24 cellular contexts compared by ENCODE assay signal in genomic region chr17:77618173-77618572, GRCh38.
DNase-seq lines count a peak whose midpoint lies in the region; ATAC-seq, FAIRE-seq and TF ChIP-seq lines count a peak whose summit lies in the region.
"Had no signal": no experiment of that assay in that cellular context is flagged by ENCODE, and none has a peak within 500 bp of the region (broad histone marks: within the 10 kb centered on the region; RNA-seq: fewer than 3 reads in every experiment).

No MANE protein-coding gene starts in this region.

- H3K79me2 ChIP-seq in Loucy (ENCODE audit: insufficient read depth, low read length) (no peaks in the 10 kb centered on the region), astrocyte (ENCODE audit: insufficient read depth, low read length) (no peaks in the 10 kb centered on the region)

- POLR2A ChIA-PET in CD8-positive, alpha-beta T cell (lab: Charles Lee) = interaction anchor here (1.1 to 1.7 kb wide), 2 partner anchors 27 to 49 kb away, joined by 3 to 4 read pairs; no protein-coding TSS in a partner anchor

- H4K20me1 ChIP-seq in Loucy (ENCODE audit: insufficient read depth, low read length, poor library complexity, severe bottlenecking) = no peaks in the 10 kb centered on the region
- H4K20me1 ChIP-seq in astrocyte (ENCODE audit: insufficient read depth, low read length) = no peaks in the 10 kb centered on the region

- H3K4me3 ChIP-seq in CD8-positive, alpha-beta T cell (ENCODE audit: low read depth, low read length) = no peak overlapping the region
- peak overlapping the region; percentile 41 for H3K4me3 ChIP-seq in Loucy (ENCODE audit: low read length, poor library complexity, severe bottlenecking)
- H3K4me3 ChIP-seq in astrocyte (ENCODE audit: insufficient read depth, low read depth, low read length) = no peak overlapping the region
- no peak overlapping the region for H3K4me3 ChIP-seq in neuronal stem cell (ENCODE audit: low read length in 2 of 2)
- no peak overlapping the region for H3K4me3 ChIP-seq in colonic mucosa
- H3K4me3 ChIP-seq: cardiac muscle cell, MG63 had no signal

- H3K4me1 ChIP-seq in CD8-positive, alpha-beta T cell (ENCODE audit: insufficient read depth, low read length) = peaks cover 17% of the 10 kb centered on the region
- H3K4me1 ChIP-seq in Loucy (ENCODE audit: insufficient read depth, low read length, poor library complexity, severe bottlenecking) (peaks cover 24% of the 10 kb centered on the region), astrocyte (ENCODE audit: insufficient read depth, low read length) (peaks cover 21% of the 10 kb centered on the region), neuronal stem cell (ENCODE audit: control insufficient read depth in 2 of 2, insufficient read depth in 1 of 2, low read depth in 1 of 2, low read length in 2 of 2) (peaks cover 0 to 5% of the 10 kb centered on the region in 2 donors), colonic mucosa (no peaks in the 10 kb centered on the region)

- peak overlapping the region; percentile 16; the same call in 1 of the 2 replicates for H2AFZ ChIP-seq in Loucy (ENCODE audit: low read length)
- H2AFZ ChIP-seq in astrocyte (ENCODE audit: low read depth, low read length) = no peak overlapping the region
- H2AFZ ChIP-seq in neuronal stem cell (ENCODE audit: low read length) = peak overlapping the region; percentile 35

- peak overlapping the region; percentile 61 for H3K4me3 Mint-ChIP-seq in CD8-positive, alpha-beta T cell
- H3K4me3 Mint-ChIP-seq in astrocyte (ENCODE audit: unreplicated experiment) = no peak overlapping the region
- H3K4me3 Mint-ChIP-seq: dendritic cell treated with granulocyte-macrophage colony-stimulating factor and Interleukin-4, amounts not matched to agents 40 ng/mL and 50 ng/mL, for 4 days; H9; memory B cell; T-helper 17 cell; type B pancreatic cell had no signal

- FAIRE-seq in astrocyte (lab: Jason Lieb, UNC) = no peak

- no peaks in the 10 kb centered on the region for H3K27me3 ChIP-seq in CD8-positive, alpha-beta T cell (ENCODE audit: insufficient read depth, low read length)
- H3K27me3 ChIP-seq in Loucy (ENCODE audit: insufficient read depth, low read length, poor library complexity, severe bottlenecking) (no peaks in the 10 kb centered on the region), astrocyte (ENCODE audit: insufficient read depth, low read length) (peaks cover 3% of the 10 kb centered on the region), neuronal stem cell (ENCODE audit: control insufficient read depth in 3 of 3, insufficient read depth in 3 of 3, low read depth in 1 of 3, low read length in 3 of 3) (peaks cover 0 to 4% (median 0%) of the 10 kb centered on the region in 3 experiments), colonic mucosa (no peaks in the 10 kb centered on the region)
- H3K27me3 ChIP-seq: cardiac muscle cell, MG63 had no signal

- H3K27ac ChIP-seq in CD8-positive, alpha-beta T cell (ENCODE audit: low read depth, low read length) = no peak overlapping the region
- H3K27ac ChIP-seq in astrocyte (ENCODE audit: low read depth, low read length) = no peak overlapping the region
- H3K27ac ChIP-seq in neuronal stem cell (replicated peaks; ENCODE audit: low read length) = no peak overlapping the region
- H3K27ac ChIP-seq in colonic mucosa = no peak overlapping the region
- H3K27ac ChIP-seq in caudate nucleus (ENCODE audit: low read depth, low read length) = no peak overlapping the region
- H3K27ac ChIP-seq: cardiac muscle cell had no signal

- WGBS in neuronal stem cell (ENCODE audit: extremely low coverage in 2 of 2, insufficient read length in 2 of 2, insufficient replicate concordance in 1 of 2), 2 donors = no CpG with 5 or more reads among the region's 7 CpGs

- no peak overlapping the region for H3K4ac ChIP-seq in neuronal stem cell (ENCODE audit: low read length)

- H4K91ac ChIP-seq in neuronal stem cell (ENCODE audit: low read depth, low read length, poor library complexity) = no peak overlapping the region

- peak; percentile 92 for ATAC-seq in CD8-positive, alpha-beta T cell
- ATAC-seq: left lobe of liver, T-helper 17 cell had no signal

- H2BK15ac ChIP-seq in neuronal stem cell (ENCODE audit: low read length) = no peak overlapping the region

- intact Hi-C loops in CD8-positive, alpha-beta T cell (cut with DNase I, micrococcal nuclease) = no loop called here
- intact Hi-C loops in colonic mucosa (cut with DNase I) = no loop called here

- no peaks in the 10 kb centered on the region for H3K9me3 Mint-ChIP-seq in CD8-positive, alpha-beta T cell
- peaks cover 13% of the 10 kb centered on the region for H3K9me3 Mint-ChIP-seq in astrocyte (ENCODE audit: unreplicated experiment)
- H3K9me3 Mint-ChIP-seq: memory B cell had no signal

- no peak overlapping the region for H3K23ac ChIP-seq in neuronal stem cell (ENCODE audit: low read depth, low read length, poor library complexity)

- H2BK12ac ChIP-seq in neuronal stem cell (ENCODE audit: low read length) = no peak overlapping the region

- peak overlapping the region; percentile 76 for H3K27ac Mint-ChIP-seq in CD8-positive, alpha-beta T cell
- peak overlapping the region; percentile 93 for H3K27ac Mint-ChIP-seq in astrocyte (ENCODE audit: unreplicated experiment)
- H3K27ac Mint-ChIP-seq: dendritic cell treated with granulocyte-macrophage colony-stimulating factor and Interleukin-4, amounts not matched to agents 40 ng/mL and 50 ng/mL, for 4 days; H9; IgD-negative memory B cell; memory B cell; type B pancreatic cell had no signal

- H2AK5ac ChIP-seq in neuronal stem cell (ENCODE audit: low read depth, low read length) = no peak overlapping the region

- no peaks in the 10 kb centered on the region for H3K36me3 ChIP-seq in CD8-positive, alpha-beta T cell (ENCODE audit: insufficient read depth, low read length)
- no peaks in the 10 kb centered on the region for H3K36me3 ChIP-seq in Loucy (ENCODE audit: insufficient read depth, low read length)
- no peaks in the 10 kb centered on the region for H3K36me3 ChIP-seq in astrocyte (ENCODE audit: insufficient read depth, low read length)
- no peaks in the 10 kb centered on the region for H3K36me3 ChIP-seq in neuronal stem cell (replicated peaks in 1 of 2; ENCODE audit: control insufficient read depth in 2 of 2, insufficient read depth in 2 of 2, low read length in 2 of 2)
- H3K36me3 ChIP-seq in colonic mucosa = no peaks in the 10 kb centered on the region
- H3K36me3 ChIP-seq: cardiac muscle cell, MG63 had no signal

- H3K9me3 ChIP-seq in CD8-positive, alpha-beta T cell (ENCODE audit: low read length) = no peaks in the 10 kb centered on the region
- H3K9me3 ChIP-seq in Loucy (ENCODE audit: insufficient read depth, low read depth, low read length) (peaks cover 13% of the 10 kb centered on the region; the same call in 1 of the 2 replicates), astrocyte (ENCODE audit: insufficient read depth, low read depth, low read length) (no peaks in the 10 kb centered on the region), neuronal stem cell (replicated peaks in 1 of 2; ENCODE audit: control insufficient read depth in 2 of 2, insufficient read depth in 1 of 2, low read depth in 1 of 2, low read length in 2 of 2) (peaks cover 0 to 3% of the 10 kb centered on the region in 2 donors), colonic mucosa (no peaks in the 10 kb centered on the region)

- TF ChIP-seq CTCF in CD8-positive, alpha-beta T cell (IDR thresholded peaks at IDR 0.05) = no peak
- TF ChIP-seq CTCF in Loucy (conservative IDR thresholded peaks at IDR 0.05; ENCODE audit: low read length) (no peak), astrocyte (IDR thresholded peaks at IDR 0.05; ENCODE audit: insufficient read depth, low read depth, low read length) (no peak), colonic mucosa (IDR thresholded peaks at IDR 0.05) (no peak)

- no peak overlapping the region for H4K8ac ChIP-seq in neuronal stem cell (ENCODE audit: low read depth, low read length)

- H3K27me3 Mint-ChIP-seq in CD8-positive, alpha-beta T cell (ENCODE audit: low read depth) = no peaks in the 10 kb centered on the region
- peaks cover 7% of the 10 kb centered on the region for H3K27me3 Mint-ChIP-seq in astrocyte (ENCODE audit: low read depth, unreplicated experiment)

- CTCF ChIA-PET in CD8-positive, alpha-beta T cell (lab: Charles Lee) = interaction anchor here (1.3 kb wide), 1 partner anchor 27 kb away, joined by 3 read pairs; no protein-coding TSS in a partner anchor

- H3K9me2 ChIP-seq in Loucy (replicated peaks; ENCODE audit: low read depth, low read length) = no peaks in the 10 kb centered on the region

- peaks cover 23% of the 10 kb centered on the region for H3K4me1 Mint-ChIP-seq in CD8-positive, alpha-beta T cell (ENCODE audit: low read depth)
- peaks cover 24% of the 10 kb centered on the region for H3K4me1 Mint-ChIP-seq in astrocyte (ENCODE audit: low read depth, unreplicated experiment)

- H3K79me1 ChIP-seq in neuronal stem cell (ENCODE audit: low read depth, low read length) = no peaks in the 10 kb centered on the region

- no peaks in the 10 kb centered on the region for H3K36me3 Mint-ChIP-seq in CD8-positive, alpha-beta T cell
- peaks cover 4% of the 10 kb centered on the region for H3K36me3 Mint-ChIP-seq in astrocyte (ENCODE audit: low read depth, unreplicated experiment)
- H3K36me3 Mint-ChIP-seq: memory B cell, type B pancreatic cell had no signal

- peak overlapping the region; percentile 44 for H3K9ac ChIP-seq in Loucy (ENCODE audit: low read depth, low read length, poor library complexity, severe bottlenecking)
- H3K9ac ChIP-seq in astrocyte (ENCODE audit: low read length) = no peak overlapping the region
- H3K9ac ChIP-seq in neuronal stem cell (ENCODE audit: low read depth, low read length, poor library complexity) = no peak overlapping the region
- no peak overlapping the region for H3K9ac ChIP-seq in colonic mucosa (ENCODE audit: low read depth in 2 of 2, low read length in 2 of 2)

- H3K14ac ChIP-seq in neuronal stem cell (ENCODE audit: low read length) = no peak overlapping the region

- peak overlapping the region; percentile 53 for H3K4me2 ChIP-seq in Loucy (ENCODE audit: low read depth, low read length, poor library complexity, severe bottlenecking)
- H3K4me2 ChIP-seq in astrocyte (ENCODE audit: low read length) = no peak overlapping the region
- H3K4me2 ChIP-seq in neuronal stem cell (ENCODE audit: insufficient read depth, low read length, poor library complexity, severe bottlenecking) = no peak overlapping the region

- DNase-seq in CD8-positive, alpha-beta T cell = peak in 3 of 7 experiments; percentile 9 to 57 (median 56)
- DNase-seq in astrocyte (ENCODE audit: low read depth) (no peak), neuronal stem cell (ENCODE audit: low spot score) (no peak), colonic mucosa (no peak), caudate nucleus (lab: John Stamatoyannopoulos, UW) (no peak), retina (no peak), OCI-M2 (lab: John Stamatoyannopoulos, UW; ENCODE audit: unreplicated experiment) (no peak)
- DNase-seq: activated CD8-positive, alpha-beta memory T cell treated with anti-CD3 and anti-CD28 coated beads for 24 hours; amygdala; DMS53; GDM1; H9; hypothalamus; MG63; NCI-H1417 treated with DMSO at 0.1 percent for 48 hours; NCI-H748 treated with DMSO at 0.1 percent for 48 hours; T-helper 17 cell had no signal

- no peaks in the 10 kb centered on the region for H3F3A ChIP-seq in Loucy (ENCODE audit: low read depth)

- no peak overlapping the region for H2BK120ac ChIP-seq in neuronal stem cell (ENCODE audit: low read depth, low read length)

- no peak overlapping the region for H2BK5ac ChIP-seq in neuronal stem cell (ENCODE audit: low read length)

- H3K18ac ChIP-seq in neuronal stem cell (ENCODE audit: low read length) = peak overlapping the region; percentile 45
